ENCODE assay signal across 1 cellular context in the genomic region with DNA sequence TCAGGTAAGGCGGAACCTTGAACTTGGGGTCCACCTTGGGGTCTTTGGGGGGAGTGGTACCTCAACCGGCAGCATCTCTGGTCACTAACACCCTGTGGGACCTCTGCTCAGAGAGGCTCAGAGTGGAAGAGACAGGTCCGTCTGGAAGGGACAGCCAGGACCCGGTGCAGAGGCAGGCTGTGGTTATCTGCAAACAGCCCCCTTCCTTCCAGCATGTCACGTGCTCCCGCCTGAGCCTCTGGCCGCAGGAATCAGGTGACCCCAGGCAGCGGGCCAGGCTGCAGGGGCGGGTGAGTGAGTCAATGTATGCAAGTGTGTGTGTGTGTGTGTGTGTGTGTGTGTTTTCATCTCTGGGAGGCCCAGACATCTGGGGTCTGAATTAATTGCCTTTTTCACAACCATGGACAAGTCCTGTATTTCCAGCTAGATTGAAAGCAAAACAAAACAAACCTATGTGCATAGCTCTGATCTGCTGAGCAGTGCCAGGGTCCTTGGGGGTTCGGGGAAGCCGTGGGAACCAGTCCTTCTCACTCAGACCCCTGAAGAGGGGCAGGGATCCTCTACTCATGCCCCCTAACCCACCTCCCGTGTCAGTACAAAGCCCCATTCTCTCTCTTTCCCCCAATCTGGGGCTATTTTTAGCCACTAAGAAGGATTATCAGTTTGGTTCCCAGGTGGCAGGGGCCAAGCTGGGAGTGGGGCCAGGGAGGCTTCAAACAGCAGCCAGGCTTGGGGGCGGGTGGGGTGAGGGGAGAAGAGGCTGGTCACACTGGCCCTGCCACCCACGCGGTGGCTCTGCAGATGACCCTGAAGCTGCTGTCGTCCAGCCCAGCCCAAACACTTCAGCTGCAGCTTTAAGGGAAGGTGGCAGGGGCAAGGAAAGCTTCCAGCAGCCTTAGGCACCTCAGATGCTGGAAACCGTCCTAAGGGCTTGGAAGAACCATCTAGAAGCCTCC.
TF ChIP-seq lines count a peak whose summit lies in the region.

No MANE protein-coding gene starts in this region.

TF ChIP-seq in HepG2, 621 proteins besides CTCF, POLR2A, EP300 and RAD21 (continued from another document and continues in another):
- TF ChIP-seq, protein P1, sequence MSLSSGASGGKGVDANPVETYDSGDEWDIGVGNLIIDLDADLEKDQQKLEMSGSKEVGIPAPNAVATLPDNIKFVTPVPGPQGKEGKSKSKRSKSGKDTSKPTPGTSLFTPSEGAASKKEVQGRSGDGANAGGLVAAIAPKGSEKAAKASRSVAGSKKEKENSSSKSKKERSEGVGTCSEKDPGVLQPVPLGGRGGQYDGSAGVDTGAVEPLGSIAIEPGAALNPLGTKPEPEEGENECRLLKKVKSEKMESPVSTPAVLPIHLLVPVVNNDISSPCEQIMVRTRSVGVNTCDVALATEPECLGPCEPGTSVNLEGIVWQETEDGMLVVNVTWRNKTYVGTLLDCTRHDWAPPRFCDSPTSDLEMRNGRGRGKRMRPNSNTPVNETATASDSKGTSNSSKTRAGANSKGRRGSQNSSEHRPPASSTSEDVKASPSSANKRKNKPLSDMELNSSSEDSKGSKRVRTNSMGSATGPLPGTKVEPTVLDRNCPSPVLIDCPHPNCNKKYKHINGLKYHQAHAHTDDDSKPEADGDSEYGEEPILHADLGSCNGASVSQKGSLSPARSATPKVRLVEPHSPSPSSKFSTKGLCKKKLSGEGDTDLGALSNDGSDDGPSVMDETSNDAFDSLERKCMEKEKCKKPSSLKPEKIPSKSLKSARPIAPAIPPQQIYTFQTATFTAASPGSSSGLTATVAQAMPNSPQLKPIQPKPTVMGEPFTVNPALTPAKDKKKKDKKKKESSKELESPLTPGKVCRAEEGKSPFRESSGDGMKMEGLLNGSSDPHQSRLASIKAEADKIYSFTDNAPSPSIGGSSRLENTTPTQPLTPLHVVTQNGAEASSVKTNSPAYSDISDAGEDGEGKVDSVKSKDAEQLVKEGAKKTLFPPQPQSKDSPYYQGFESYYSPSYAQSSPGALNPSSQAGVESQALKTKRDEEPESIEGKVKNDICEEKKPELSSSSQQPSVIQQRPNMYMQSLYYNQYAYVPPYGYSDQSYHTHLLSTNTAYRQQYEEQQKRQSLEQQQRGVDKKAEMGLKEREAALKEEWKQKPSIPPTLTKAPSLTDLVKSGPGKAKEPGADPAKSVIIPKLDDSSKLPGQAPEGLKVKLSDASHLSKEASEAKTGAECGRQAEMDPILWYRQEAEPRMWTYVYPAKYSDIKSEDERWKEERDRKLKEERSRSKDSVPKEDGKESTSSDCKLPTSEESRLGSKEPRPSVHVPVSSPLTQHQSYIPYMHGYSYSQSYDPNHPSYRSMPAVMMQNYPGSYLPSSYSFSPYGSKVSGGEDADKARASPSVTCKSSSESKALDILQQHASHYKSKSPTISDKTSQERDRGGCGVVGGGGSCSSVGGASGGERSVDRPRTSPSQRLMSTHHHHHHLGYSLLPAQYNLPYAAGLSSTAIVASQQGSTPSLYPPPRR (CRISPR knock-in tag; IDR thresholded peaks at IDR 0.05; ENCODE audit: borderline replicate concordance), result peak; percentile 69; the same call in 1 of the 2 replicates
- TF ChIP-seq, protein P2, sequence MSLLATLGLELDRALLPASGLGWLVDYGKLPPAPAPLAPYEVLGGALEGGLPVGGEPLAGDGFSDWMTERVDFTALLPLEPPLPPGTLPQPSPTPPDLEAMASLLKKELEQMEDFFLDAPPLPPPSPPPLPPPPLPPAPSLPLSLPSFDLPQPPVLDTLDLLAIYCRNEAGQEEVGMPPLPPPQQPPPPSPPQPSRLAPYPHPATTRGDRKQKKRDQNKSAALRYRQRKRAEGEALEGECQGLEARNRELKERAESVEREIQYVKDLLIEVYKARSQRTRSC (CRISPR knock-in tag; IDR thresholded peaks at IDR 0.05; ENCODE audit: low read depth), result no peak
- TF ChIP-seq MEF2D (CRISPR knock-in tag; IDR thresholded peaks at IDR 0.05) (0 out of 2 replicates have a peak, but pooled peaks have one; percentile 40), ARNTL (CRISPR knock-in tag; IDR thresholded peaks at IDR 0.05) (peak; percentile 98), ZNF274 (CRISPR knock-in tag; IDR thresholded peaks at IDR 0.05) (no peak; the same call in 1 of the 2 replicates), TEAD2 (CRISPR knock-in tag; IDR thresholded peaks at IDR 0.05) (no peak), KLF13 (CRISPR knock-in tag; IDR thresholded peaks at IDR 0.05) (no peak), ZNF547 (CRISPR knock-in tag; IDR thresholded peaks at IDR 0.05) (peak; percentile 40; the same call in 1 of the 2 replicates), SIN3B (IDR thresholded peaks at IDR 0.05; ENCODE audit: low read length) (no peak), TOE1 (CRISPR knock-in tag; IDR thresholded peaks at IDR 0.05) (no peak), IRF2 (CRISPR knock-in tag; IDR thresholded peaks at IDR 0.05) (peak; percentile 71; the same call in 1 of the 2 replicates), ZNF17 (CRISPR knock-in tag; IDR thresholded peaks at IDR 0.05) (no peak), ZNF180 (CRISPR knock-in tag; IDR thresholded peaks at IDR 0.05; ENCODE audit: borderline replicate concordance, low read depth) (no peak), NFYB (CRISPR knock-in tag; IDR thresholded peaks at IDR 0.05) (peak; percentile 28; the same call in 1 of the 2 replicates), REPIN1 (CRISPR knock-in tag; IDR thresholded peaks at IDR 0.05; ENCODE audit: borderline replicate concordance, low read depth) (peak; percentile 93), ZNF570 (CRISPR knock-in tag; IDR thresholded peaks at IDR 0.05; ENCODE audit: borderline replicate concordance) (no peak), ZNF619 (CRISPR knock-in tag; IDR thresholded peaks at IDR 0.05) (no peak), ZNF792 (CRISPR knock-in tag; IDR thresholded peaks at IDR 0.05) (peak; percentile 83; the same call in 1 of the 2 replicates), DR1 (CRISPR knock-in tag; IDR thresholded peaks at IDR 0.05) (no peak), YEATS4 (CRISPR knock-in tag; IDR thresholded peaks at IDR 0.05; ENCODE audit: borderline replicate concordance) (peak; percentile 45; the same call in 1 of the 2 replicates), ZNF343 (CRISPR knock-in tag; IDR thresholded peaks at IDR 0.05) (no peak), ZBTB7A (CRISPR knock-in tag; IDR thresholded peaks at IDR 0.05) (peak; percentile 44; the same call in 1 of the 2 replicates), ZNF263 (CRISPR knock-in tag; IDR thresholded peaks at IDR 0.05) (no peak), PCBP2 (optimal IDR thresholded peaks at IDR 0.05; ENCODE audit: low read depth, low read length, poor library complexity, severe bottlenecking) (no peak), PAWR (CRISPR knock-in tag; IDR thresholded peaks at IDR 0.05; ENCODE audit: borderline replicate concordance) (no peak), PHB2 (IDR thresholded peaks at IDR 0.05; ENCODE audit: partially characterized antibody) (no peak), ZNF136 (CRISPR knock-in tag; IDR thresholded peaks at IDR 0.05; ENCODE audit: low read depth) (no peak), RBAK (CRISPR knock-in tag; IDR thresholded peaks at IDR 0.05) (no peak)
- TF ChIP-seq, protein P3, sequence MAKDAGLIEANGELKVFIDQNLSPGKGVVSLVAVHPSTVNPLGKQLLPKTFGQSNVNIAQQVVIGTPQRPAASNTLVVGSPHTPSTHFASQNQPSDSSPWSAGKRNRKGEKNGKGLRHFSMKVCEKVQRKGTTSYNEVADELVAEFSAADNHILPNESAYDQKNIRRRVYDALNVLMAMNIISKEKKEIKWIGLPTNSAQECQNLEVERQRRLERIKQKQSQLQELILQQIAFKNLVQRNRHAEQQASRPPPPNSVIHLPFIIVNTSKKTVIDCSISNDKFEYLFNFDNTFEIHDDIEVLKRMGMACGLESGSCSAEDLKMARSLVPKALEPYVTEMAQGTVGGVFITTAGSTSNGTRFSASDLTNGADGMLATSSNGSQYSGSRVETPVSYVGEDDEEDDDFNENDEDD (CRISPR knock-in tag; IDR thresholded peaks at IDR 0.05; ENCODE audit: borderline replicate concordance), result peak; percentile 51; the same call in 1 of the 2 replicates
- TF ChIP-seq, protein P4, sequence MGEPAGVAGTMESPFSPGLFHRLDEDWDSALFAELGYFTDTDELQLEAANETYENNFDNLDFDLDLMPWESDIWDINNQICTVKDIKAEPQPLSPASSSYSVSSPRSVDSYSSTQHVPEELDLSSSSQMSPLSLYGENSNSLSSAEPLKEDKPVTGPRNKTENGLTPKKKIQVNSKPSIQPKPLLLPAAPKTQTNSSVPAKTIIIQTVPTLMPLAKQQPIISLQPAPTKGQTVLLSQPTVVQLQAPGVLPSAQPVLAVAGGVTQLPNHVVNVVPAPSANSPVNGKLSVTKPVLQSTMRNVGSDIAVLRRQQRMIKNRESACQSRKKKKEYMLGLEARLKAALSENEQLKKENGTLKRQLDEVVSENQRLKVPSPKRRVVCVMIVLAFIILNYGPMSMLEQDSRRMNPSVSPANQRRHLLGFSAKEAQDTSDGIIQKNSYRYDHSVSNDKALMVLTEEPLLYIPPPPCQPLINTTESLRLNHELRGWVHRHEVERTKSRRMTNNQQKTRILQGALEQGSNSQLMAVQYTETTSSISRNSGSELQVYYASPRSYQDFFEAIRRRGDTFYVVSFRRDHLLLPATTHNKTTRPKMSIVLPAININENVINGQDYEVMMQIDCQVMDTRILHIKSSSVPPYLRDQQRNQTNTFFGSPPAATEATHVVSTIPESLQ (CRISPR knock-in tag; conservative IDR thresholded peaks at IDR 0.05), result no peak
- TF ChIP-seq, protein P5, sequence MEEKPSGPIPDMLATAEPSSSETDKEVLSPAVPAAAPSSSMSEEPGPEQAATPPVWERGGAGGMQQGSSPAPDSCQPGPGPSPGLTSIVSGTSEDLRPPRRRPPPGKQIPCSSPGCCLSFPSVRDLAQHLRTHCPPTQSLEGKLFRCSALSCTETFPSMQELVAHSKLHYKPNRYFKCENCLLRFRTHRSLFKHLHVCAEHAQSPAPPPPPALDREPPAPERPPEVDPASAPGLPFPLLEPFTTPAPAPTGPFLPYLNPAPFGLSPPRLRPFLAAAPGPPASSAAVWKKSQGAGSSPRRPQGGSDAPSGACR (CRISPR knock-in tag; IDR thresholded peaks at IDR 0.05), result peak; percentile 69; the same call in 1 of the 2 replicates
- TF ChIP-seq, protein P6, sequence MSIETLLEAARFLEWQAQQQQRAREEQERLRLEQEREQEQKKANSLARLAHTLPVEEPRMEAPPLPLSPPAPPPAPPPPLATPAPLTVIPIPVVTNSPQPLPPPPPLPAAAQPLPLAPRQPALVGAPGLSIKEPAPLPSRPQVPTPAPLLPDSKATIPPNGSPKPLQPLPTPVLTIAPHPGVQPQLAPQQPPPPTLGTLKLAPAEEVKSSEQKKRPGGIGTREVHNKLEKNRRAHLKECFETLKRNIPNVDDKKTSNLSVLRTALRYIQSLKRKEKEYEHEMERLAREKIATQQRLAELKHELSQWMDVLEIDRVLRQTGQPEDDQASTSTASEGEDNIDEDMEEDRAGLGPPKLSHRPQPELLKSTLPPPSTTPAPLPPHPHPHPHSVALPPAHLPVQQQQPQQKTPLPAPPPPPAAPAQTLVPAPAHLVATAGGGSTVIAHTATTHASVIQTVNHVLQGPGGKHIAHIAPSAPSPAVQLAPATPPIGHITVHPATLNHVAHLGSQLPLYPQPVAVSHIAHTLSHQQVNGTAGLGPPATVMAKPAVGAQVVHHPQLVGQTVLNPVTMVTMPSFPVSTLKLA (IDR thresholded peaks at IDR 0.05), result peak; percentile 65
- TF ChIP-seq, protein P7, sequence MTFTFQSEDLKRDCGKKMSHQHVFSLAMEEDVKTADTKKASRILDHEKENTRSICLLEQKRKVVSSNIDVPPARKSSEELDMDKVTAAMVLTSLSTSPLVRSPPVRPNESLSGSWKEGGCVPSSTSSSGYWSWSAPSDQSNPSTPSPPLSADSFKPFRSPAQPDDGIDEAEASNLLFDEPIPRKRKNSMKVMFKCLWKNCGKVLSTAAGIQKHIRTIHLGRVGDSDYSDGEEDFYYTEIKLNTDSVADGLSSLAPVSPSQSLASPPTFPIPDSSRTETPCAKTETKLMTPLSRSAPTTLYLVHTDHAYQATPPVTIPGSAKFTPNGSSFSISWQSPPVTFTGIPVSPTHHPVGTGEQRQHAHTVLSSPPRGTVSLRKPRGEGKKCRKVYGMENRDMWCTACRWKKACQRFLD (CRISPR knock-in tag; IDR thresholded peaks at IDR 0.05; ENCODE audit: borderline replicate concordance), result no peak
- TF ChIP-seq, protein P8, sequence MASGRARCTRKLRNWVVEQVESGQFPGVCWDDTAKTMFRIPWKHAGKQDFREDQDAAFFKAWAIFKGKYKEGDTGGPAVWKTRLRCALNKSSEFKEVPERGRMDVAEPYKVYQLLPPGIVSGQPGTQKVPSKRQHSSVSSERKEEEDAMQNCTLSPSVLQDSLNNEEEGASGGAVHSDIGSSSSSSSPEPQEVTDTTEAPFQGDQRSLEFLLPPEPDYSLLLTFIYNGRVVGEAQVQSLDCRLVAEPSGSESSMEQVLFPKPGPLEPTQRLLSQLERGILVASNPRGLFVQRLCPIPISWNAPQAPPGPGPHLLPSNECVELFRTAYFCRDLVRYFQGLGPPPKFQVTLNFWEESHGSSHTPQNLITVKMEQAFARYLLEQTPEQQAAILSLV (CRISPR knock-in tag; IDR thresholded peaks at IDR 0.05; ENCODE audit: borderline replicate concordance), result peak; percentile 54; the same call in 1 of the 2 replicates
- TF ChIP-seq, protein P9, sequence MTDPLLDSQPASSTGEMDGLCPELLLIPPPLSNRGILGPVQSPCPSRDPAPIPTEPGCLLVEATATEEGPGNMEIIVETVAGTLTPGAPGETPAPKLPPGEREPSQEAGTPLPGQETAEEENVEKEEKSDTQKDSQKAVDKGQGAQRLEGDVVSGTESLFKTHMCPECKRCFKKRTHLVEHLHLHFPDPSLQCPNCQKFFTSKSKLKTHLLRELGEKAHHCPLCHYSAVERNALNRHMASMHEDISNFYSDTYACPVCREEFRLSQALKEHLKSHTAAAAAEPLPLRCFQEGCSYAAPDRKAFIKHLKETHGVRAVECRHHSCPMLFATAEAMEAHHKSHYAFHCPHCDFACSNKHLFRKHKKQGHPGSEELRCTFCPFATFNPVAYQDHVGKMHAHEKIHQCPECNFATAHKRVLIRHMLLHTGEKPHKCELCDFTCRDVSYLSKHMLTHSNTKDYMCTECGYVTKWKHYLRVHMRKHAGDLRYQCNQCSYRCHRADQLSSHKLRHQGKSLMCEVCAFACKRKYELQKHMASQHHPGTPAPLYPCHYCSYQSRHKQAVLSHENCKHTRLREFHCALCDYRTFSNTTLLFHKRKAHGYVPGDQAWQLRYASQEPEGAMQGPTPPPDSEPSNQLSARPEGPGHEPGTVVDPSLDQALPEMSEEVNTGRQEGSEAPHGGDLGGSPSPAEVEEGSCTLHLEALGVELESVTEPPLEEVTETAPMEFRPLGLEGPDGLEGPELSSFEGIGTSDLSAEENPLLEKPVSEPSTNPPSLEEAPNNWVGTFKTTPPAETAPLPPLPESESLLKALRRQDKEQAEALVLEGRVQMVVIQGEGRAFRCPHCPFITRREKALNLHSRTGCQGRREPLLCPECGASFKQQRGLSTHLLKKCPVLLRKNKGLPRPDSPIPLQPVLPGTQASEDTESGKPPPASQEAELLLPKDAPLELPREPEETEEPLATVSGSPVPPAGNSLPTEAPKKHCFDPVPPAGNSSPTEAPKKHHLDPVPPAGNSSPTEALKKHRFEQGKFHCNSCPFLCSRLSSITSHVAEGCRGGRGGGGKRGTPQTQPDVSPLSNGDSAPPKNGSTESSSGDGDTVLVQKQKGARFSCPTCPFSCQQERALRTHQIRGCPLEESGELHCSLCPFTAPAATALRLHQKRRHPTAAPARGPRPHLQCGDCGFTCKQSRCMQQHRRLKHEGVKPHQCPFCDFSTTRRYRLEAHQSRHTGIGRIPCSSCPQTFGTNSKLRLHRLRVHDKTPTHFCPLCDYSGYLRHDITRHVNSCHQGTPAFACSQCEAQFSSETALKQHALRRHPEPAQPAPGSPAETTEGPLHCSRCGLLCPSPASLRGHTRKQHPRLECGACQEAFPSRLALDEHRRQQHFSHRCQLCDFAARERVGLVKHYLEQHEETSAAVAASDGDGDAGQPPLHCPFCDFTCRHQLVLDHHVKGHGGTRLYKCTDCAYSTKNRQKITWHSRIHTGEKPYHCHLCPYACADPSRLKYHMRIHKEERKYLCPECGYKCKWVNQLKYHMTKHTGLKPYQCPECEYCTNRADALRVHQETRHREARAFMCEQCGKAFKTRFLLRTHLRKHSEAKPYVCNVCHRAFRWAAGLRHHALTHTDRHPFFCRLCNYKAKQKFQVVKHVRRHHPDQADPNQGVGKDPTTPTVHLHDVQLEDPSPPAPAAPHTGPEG (CRISPR knock-in tag; IDR thresholded peaks at IDR 0.05), result no peak
